In the genomic region with DNA sequence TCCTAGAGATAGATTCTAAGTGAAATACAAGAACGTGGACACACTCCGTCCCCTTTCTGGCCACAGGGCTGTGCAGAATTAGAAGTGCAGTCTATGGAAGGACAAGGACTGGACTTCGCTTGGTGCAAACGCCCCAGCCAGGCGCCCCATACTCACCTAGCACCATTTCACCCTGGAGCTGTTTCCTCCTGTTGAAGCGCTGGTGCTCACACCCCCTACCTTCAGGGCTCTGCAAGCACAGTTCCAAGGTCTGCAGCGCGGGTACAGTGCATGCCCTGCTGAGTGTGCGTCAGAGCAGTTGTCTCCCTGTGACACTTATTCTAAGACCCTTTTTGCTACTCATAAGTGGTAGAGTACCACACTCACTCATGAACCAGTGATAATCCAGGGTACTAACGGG, we compare ENCODE assay signal across 9 cellular contexts. TPM values are rescaled to one million over a fixed set of nuclear protein-coding genes. Genes with fewer than 3 reads are reported as not detected.
A peak's percentile ranks its signal among the peaks of the same experiment; 100 is the strongest.
DNase-seq lines count a peak whose midpoint lies in the region; ATAC-seq and TF ChIP-seq lines count a peak whose summit lies in the region.
"Had no signal": no experiment of that assay in that cellular context is flagged by ENCODE, and none has a peak within 500 bp of the region (broad histone marks: within the 10 kb centered on the region; RNA-seq: fewer than 3 reads in every experiment).

No MANE protein-coding gene starts in this region.

- H3K4me3 ChIP-seq in SK-N-SH (ENCODE audit: low read depth in 2 of 2, low read length in 1 of 2) (no peak overlapping the region; a peak in 1 of 4 replicates), tibial nerve (no peak overlapping the region)

- no peak for DNase-seq in SK-N-SH
- DNase-seq in activated CD8-positive, alpha-beta T cell treated with anti-CD3 and anti-CD28 coated beads, Interleukin-2, amount 10 ng/mL, durations not matched to agents 7 days and 5 days: peak; percentile 47
- DNase-seq in iPS-NIHi7 (ENCODE audit: extremely low spot score): peak; percentile 66
- no peak for DNase-seq in type B pancreatic cell (ENCODE audit: extremely low spot score, unreplicated experiment)
- no peak for DNase-seq in inferior parietal cortex (ENCODE audit: extremely low spot score)
- no peak for DNase-seq in tibial nerve (ENCODE audit: low spot score in 2 of 2)
- no peak for DNase-seq in middle frontal gyrus (ENCODE audit: extremely low spot score, low spot score)

- H3K27ac ChIP-seq in SK-N-SH (ENCODE audit: low read depth in 2 of 2, low read length in 1 of 2): no peak overlapping the region
- H3K27ac ChIP-seq in tibial nerve: peak overlapping the region in 1 of 4 donors; percentile 84
- H3K27ac ChIP-seq: esophagus muscularis mucosa had no signal

- POLR2A ChIA-PET in SK-N-SH (lab: Yijun Ruan, JAX): interaction anchor here (0.6 to 1.5 kb wide), 3 partner anchors 85 to 750 kb away, joined by 3 to 4 read pairs (median 3); no protein-coding TSS in a partner anchor
- POLR2A ChIA-PET in activated CD8-positive, alpha-beta T cell treated with anti-CD3 and anti-CD28 coated beads, Interleukin-2, amount 10 ng/mL, durations not matched to agents 7 days and 5 days (lab: Charles Lee): interaction anchor here (1.6 to 6.0 kb wide), 3 partner anchors 18 to 185 kb away, joined by 4 to 47 read pairs (median 5); no protein-coding TSS in a partner anchor

- peaks cover 51% of the 10 kb centered on the region for H3K4me1 Mint-ChIP-seq in activated CD8-positive, alpha-beta T cell treated with anti-CD3 and anti-CD28 coated beads, Interleukin-2, amount 10 ng/mL, durations not matched to agents 7 days and 5 days (ENCODE audit: low read depth)
- peaks cover 14% of the 10 kb centered on the region for H3K4me1 Mint-ChIP-seq in type B pancreatic cell (ENCODE audit: unreplicated experiment)

- H3K9me3 ChIP-seq in SK-N-SH (no peaks in the 10 kb centered on the region), tibial nerve (no peaks in the 10 kb centered on the region)
- H3K9me3 ChIP-seq: esophagus muscularis mucosa had no signal

- TF ChIP-seq CTCF in SK-N-SH (IDR thresholded peaks at IDR 0.05) (no peak; the same call in 1 of the 2 replicates), type B pancreatic cell (conservative IDR thresholded peaks at IDR 0.05) (peak; percentile 42), tibial nerve (IDR thresholded peaks at IDR 0.05) (peak in 1 of 5 experiments; percentile 16)

- 90% methylated on average over 9 of the region's 10 CpGs for WGBS in SK-N-SH (ENCODE audit: low lambda C conversion rate)
- 85% methylated on average over 10 of the region's 10 CpGs for WGBS in tibial nerve, 2 donors

- H3K36me3 Mint-ChIP-seq in activated CD8-positive, alpha-beta T cell treated with anti-CD3 and anti-CD28 coated beads, Interleukin-2, amount 10 ng/mL, durations not matched to agents 7 days and 5 days (ENCODE audit: low read depth): peaks cover 11% of the 10 kb centered on the region
- no peaks in the 10 kb centered on the region for H3K36me3 Mint-ChIP-seq in type B pancreatic cell

- TF ChIP-seq POLR2A in tibial nerve (IDR thresholded peaks at IDR 0.05): no peak

- H3K9ac ChIP-seq in SK-N-SH: no peak overlapping the region

- H3F3A ChIP-seq in SK-N-SH (replicated peaks; ENCODE audit: insufficient read depth): peaks cover 6% of the 10 kb centered on the region

- H2AFZ ChIP-seq in SK-N-SH (ENCODE audit: low read depth): no peak overlapping the region

- H3K9me2 ChIP-seq in SK-N-SH: no peaks in the 10 kb centered on the region

- TF ChIP-seq EP300 in SK-N-SH (IDR thresholded peaks at IDR 0.05; ENCODE audit: borderline replicate concordance in 1 of 2, low read depth in 1 of 2, low read length in 1 of 2) (no peak), tibial nerve (IDR thresholded peaks at IDR 0.05) (no peak)

- TF ChIP-seq RAD21 in SK-N-SH (IDR thresholded peaks at IDR 0.05; ENCODE audit: low read length): peak; percentile 19; the same call in 1 of the 2 replicates

- H3K4me1 ChIP-seq in SK-N-SH (ENCODE audit: control insufficient read depth in 1 of 2, insufficient read depth in 2 of 2, low read depth in 1 of 2, low read length in 1 of 2) (peaks cover 3 to 61% of the 10 kb centered on the region in 2 experiments; a peak in 2 of 4 replicates), tibial nerve (peaks cover 0 to 43% (median 25%) of the 10 kb centered on the region in 4 donors)

- CTCF ChIA-PET in SK-N-SH (lab: Yijun Ruan, JAX): interaction anchor here (0.8 to 11.6 kb wide), 21 partner anchors 8 to 178 kb away, joined by 3 to 167 read pairs (median 6); no protein-coding TSS in a partner anchor
- CTCF ChIA-PET in activated CD8-positive, alpha-beta T cell treated with anti-CD3 and anti-CD28 coated beads, Interleukin-2, amount 10 ng/mL, durations not matched to agents 7 days and 5 days (lab: Charles Lee): interaction anchor here (0.6 to 10.0 kb wide), 11 partner anchors 12 to 181 kb away, joined by 3 to 105 read pairs (median 4); partner anchors contain the start of gene ODC1

- H3K4me2 ChIP-seq in SK-N-SH: 0 out of 2 replicates have a peak overlapping the region, but pooled peaks have one; percentile 98

- peak overlapping the region; percentile 99 for H3K4me3 Mint-ChIP-seq in activated CD8-positive, alpha-beta T cell treated with anti-CD3 and anti-CD28 coated beads, Interleukin-2, amount 10 ng/mL, durations not matched to agents 7 days and 5 days
- H3K4me3 Mint-ChIP-seq in type B pancreatic cell: peak overlapping the region; percentile 89

- H3K79me2 ChIP-seq in SK-N-SH (ENCODE audit: insufficient read depth): peaks cover 39% of the 10 kb centered on the region

- no peaks in the 10 kb centered on the region for H3K9me3 Mint-ChIP-seq in activated CD8-positive, alpha-beta T cell treated with anti-CD3 and anti-CD28 coated beads, Interleukin-2, amount 10 ng/mL, durations not matched to agents 7 days and 5 days (ENCODE audit: insufficient read depth)
- H3K9me3 Mint-ChIP-seq in type B pancreatic cell: no peaks in the 10 kb centered on the region

- no peaks in the 10 kb centered on the region for H3K27me3 Mint-ChIP-seq in activated CD8-positive, alpha-beta T cell treated with anti-CD3 and anti-CD28 coated beads, Interleukin-2, amount 10 ng/mL, durations not matched to agents 7 days and 5 days (ENCODE audit: low read depth)
- peaks cover 44% of the 10 kb centered on the region for H3K27me3 Mint-ChIP-seq in type B pancreatic cell

- H3K36me3 ChIP-seq in SK-N-SH (replicated peaks in 1 of 2; ENCODE audit: control insufficient read depth in 1 of 2, insufficient read depth in 2 of 2, low read length in 1 of 2): no peaks in the 10 kb centered on the region
- no peaks in the 10 kb centered on the region for H3K36me3 ChIP-seq in tibial nerve
- H3K36me3 ChIP-seq: esophagus muscularis mucosa had no signal

- no peak overlapping the region for H3K27ac Mint-ChIP-seq in activated CD8-positive, alpha-beta T cell treated with anti-CD3 and anti-CD28 coated beads, Interleukin-2, amount 10 ng/mL, durations not matched to agents 7 days and 5 days
- H3K27ac Mint-ChIP-seq in type B pancreatic cell: no peak overlapping the region

- H3K27me3 ChIP-seq in SK-N-SH (ENCODE audit: insufficient read depth): no peaks in the 10 kb centered on the region
- no peaks in the 10 kb centered on the region for H3K27me3 ChIP-seq in tibial nerve
- H3K27me3 ChIP-seq: esophagus muscularis mucosa had no signal

- no peak for ATAC-seq in SK-N-SH treated with all-trans-retinoic acid at 6 μM for 48 hours
- no peak for ATAC-seq in activated CD8-positive, alpha-beta T cell treated with anti-CD3 and anti-CD28 coated beads, Interleukin-2, amount 10 ng/mL, durations not matched to agents 7 days and 5 days

- H4K20me1 ChIP-seq in SK-N-SH (ENCODE audit: insufficient read depth): peaks cover 32% of the 10 kb centered on the region

TF ChIP-seq in SK-N-SH, 30 proteins besides CTCF, POLR2A, EP300 and RAD21:
- TF ChIP-seq SMC3 (IDR thresholded peaks at IDR 0.05; ENCODE audit: low read depth, low read length) (peak; percentile 10; the same call in 1 of the 2 replicates), TAF1 (IDR thresholded peaks at IDR 0.05; ENCODE audit: borderline replicate concordance, low read depth, low read length) (no peak), MAX (IDR thresholded peaks at IDR 0.05; ENCODE audit: low read depth) (no peak), ELF1 (IDR thresholded peaks at IDR 0.05) (no peak)
TF ChIP-seq in SK-N-SH: peak in this region for 1.

TF ChIP-seq in SK-N-SH treated with all-trans-retinoic acid at 6 μM for 48 hours, 23 proteins besides CTCF, POLR2A, EP300 and RAD21 (continues in another document):
- TF ChIP-seq ZFP30 (CRISPR knock-in tag; IDR thresholded peaks at IDR 0.05): no peak
- TF ChIP-seq, protein P1, sequence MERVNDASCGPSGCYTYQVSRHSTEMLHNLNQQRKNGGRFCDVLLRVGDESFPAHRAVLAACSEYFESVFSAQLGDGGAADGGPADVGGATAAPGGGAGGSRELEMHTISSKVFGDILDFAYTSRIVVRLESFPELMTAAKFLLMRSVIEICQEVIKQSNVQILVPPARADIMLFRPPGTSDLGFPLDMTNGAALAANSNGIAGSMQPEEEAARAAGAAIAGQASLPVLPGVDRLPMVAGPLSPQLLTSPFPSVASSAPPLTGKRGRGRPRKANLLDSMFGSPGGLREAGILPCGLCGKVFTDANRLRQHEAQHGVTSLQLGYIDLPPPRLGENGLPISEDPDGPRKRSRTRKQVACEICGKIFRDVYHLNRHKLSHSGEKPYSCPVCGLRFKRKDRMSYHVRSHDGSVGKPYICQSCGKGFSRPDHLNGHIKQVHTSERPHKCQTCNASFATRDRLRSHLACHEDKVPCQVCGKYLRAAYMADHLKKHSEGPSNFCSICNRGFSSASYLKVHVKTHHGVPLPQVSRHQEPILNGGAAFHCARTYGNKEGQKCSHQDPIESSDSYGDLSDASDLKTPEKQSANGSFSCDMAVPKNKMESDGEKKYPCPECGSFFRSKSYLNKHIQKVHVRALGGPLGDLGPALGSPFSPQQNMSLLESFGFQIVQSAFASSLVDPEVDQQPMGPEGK (CRISPR knock-in tag; IDR thresholded peaks at IDR 0.05; ENCODE audit: borderline replicate concordance): no peak
- no peak for TF ChIP-seq PPARA (CRISPR knock-in tag; IDR thresholded peaks at IDR 0.05; ENCODE audit: borderline replicate concordance)
- TF ChIP-seq CSDC2 (CRISPR knock-in tag; IDR thresholded peaks at IDR 0.05): no peak
- no peak for TF ChIP-seq RARB (CRISPR knock-in tag; IDR thresholded peaks at IDR 0.05)
- TF ChIP-seq ZFP3 (CRISPR knock-in tag; IDR thresholded peaks at IDR 0.05): no peak
- no peak for TF ChIP-seq TCF4 (CRISPR knock-in tag; IDR thresholded peaks at IDR 0.05; ENCODE audit: borderline replicate concordance)

RNA-seq across cellular contexts. Expression of gene HPCAL1, which starts 3.0 kb away (rescaled TPM):
- 34.6 and 77.0 TPM in 2 replicates for polyA plus RNA-seq in SK-N-SH (2012; rRNA removed)
- 42.6 and 64.9 TPM in 2 replicates for polyA plus RNA-seq in SK-N-SH (2012; cell fraction: cytosol; rRNA removed)
- 45.4 and 53.6 TPM in 2 replicates for polyA plus RNA-seq in SK-N-SH (2012; cell fraction: nucleus; rRNA removed)
- total RNA-seq in activated CD8-positive, alpha-beta T cell treated with anti-CD3 and anti-CD28 coated beads, Interleukin-2, amount 10 ng/mL, durations not matched to agents 7 days and 5 days: 10 to 100 TPM; 55.8 to 56.6 TPM
- total RNA-seq in type B pancreatic cell (ENCODE audit: low replicate concordance) (13.4 and 17.8 TPM in 2 replicates), tibial nerve (10 to 100 TPM; 29.0 to 56.7 (median 34.5) TPM)

Comparison
In these comparisons a context has a peak if more than half of its experiments do, and no peak if none do; other contexts are left out.
1. DNase-seq: peak in activated CD8-positive, alpha-beta T cell treated with anti-CD3 and anti-CD28 coated beads, Interleukin-2, amount 10 ng/mL, durations not matched to agents 7 days and 5 days (single experiment) and iPS-NIHi7 (single experiment); none in SK-N-SH (single experiment), type B pancreatic cell (single experiment), inferior parietal cortex (single experiment), tibial nerve (0 of 2) and middle frontal gyrus (single experiment).